6 cellular contexts compared by ENCODE assay signal in genomic region chr9:137239541-137240200, GRCh38. TPM values are rescaled to one million over a fixed set of nuclear protein-coding genes. Genes with fewer than 3 reads are reported as not detected.
DNase-seq lines count a peak whose midpoint lies in the region; ATAC-seq and TF ChIP-seq lines count a peak whose summit lies in the region.
"Not testable (repeated sequence)": the region's sequence is repeated elsewhere in the genome, so short reads cannot be mapped to it uniquely, and the experiment has no call there.

No MANE protein-coding gene starts in this region.

- CTCF ChIA-PET in T-cell (lab: Charles Lee) (interaction anchor here in 1 of 2 donors (0.5 to 1.6 kb wide), 5 partner anchors 12 to 397 kb away, joined by 3 to 8 read pairs (median 4); partner anchors contain the start of genes AJM1 and RNF224), MCF 10A (lab: Yijun Ruan, JAX) (interaction anchor here (0.7 to 3.5 kb wide), 5 partner anchors 13 to 153 kb away, joined by 3 to 36 read pairs (median 3); partner anchors contain the start of genes CYSRT1, MAN1B1, RNF208 and RNF224)

- not testable (repeated sequence) for H3K9me3 Mint-ChIP-seq in T-cell; MCF 10A (ENCODE audit: unreplicated experiment); neural crest cell

- H3K27me3 Mint-ChIP-seq in T-cell; MCF 10A (ENCODE audit: insufficient read depth, unreplicated experiment); neural crest cell (ENCODE audit: low read depth): not testable (repeated sequence)

- not testable (repeated sequence) for ATAC-seq in T-cell (replicated peaks in 1 of 4)

- peaks cover 11% of the 10 kb centered on the region for H3K27me3 ChIP-seq in left ventricle myocardium inferior (ENCODE audit: low read depth)
- not testable (repeated sequence) for H3K27me3 ChIP-seq in tibial nerve

- peak overlapping the region; percentile 55 to 74 for H3K27ac Mint-ChIP-seq in T-cell
- H3K27ac Mint-ChIP-seq in MCF 10A (ENCODE audit: low read depth, unreplicated experiment); neural crest cell (ENCODE audit: unreplicated experiment): not testable (repeated sequence)

- not testable (repeated sequence) for TF ChIP-seq POLR2A in tibial nerve (IDR thresholded peaks at IDR 0.05)

- peaks cover 84% of the 10 kb centered on the region for H3K4me1 ChIP-seq in left ventricle myocardium inferior
- peaks cover 0 to 80% (median 39%) of the 10 kb centered on the region in 4 donors for H3K4me1 ChIP-seq in tibial nerve

- H3K4me3 Mint-ChIP-seq in T-cell (peak overlapping the region; percentile 67 to 84 (median 71)), MCF 10A (ENCODE audit: unreplicated experiment) (peak overlapping the region; percentile 80), neural crest cell (peak overlapping the region; percentile 88)

- TF ChIP-seq CTCF in GM12875 (IDR thresholded peaks at IDR 0.05; ENCODE audit: borderline replicate concordance, insufficient read depth, low read depth, low read length); MCF 10A (IDR thresholded peaks at IDR 0.05; ENCODE audit: unreplicated experiment); left ventricle myocardium inferior (IDR thresholded peaks at IDR 0.05; ENCODE audit: borderline replicate concordance); neural crest cell (conservative IDR thresholded peaks at IDR 0.05); tibial nerve (IDR thresholded peaks at IDR 0.05): not testable (repeated sequence)

- H3K27ac ChIP-seq in left ventricle myocardium inferior (replicated peaks): peak overlapping the region; percentile 100
- H3K27ac ChIP-seq in tibial nerve: peak overlapping the region; percentile 56 to 97 (median 92)

- TF ChIP-seq EP300 in tibial nerve (IDR thresholded peaks at IDR 0.05): not testable (repeated sequence)

- WGBS in tibial nerve, 2 donors: 44 to 46% methylated on average over 26 to 27 of the region's 27 CpGs

- peaks cover 14% of the 10 kb centered on the region for H3K36me3 Mint-ChIP-seq in T-cell
- H3K36me3 Mint-ChIP-seq in MCF 10A (ENCODE audit: insufficient read depth, unreplicated experiment): peaks cover 52% of the 10 kb centered on the region
- peaks cover 11% of the 10 kb centered on the region for H3K36me3 Mint-ChIP-seq in neural crest cell (ENCODE audit: low read depth)

- intact Hi-C loops in MCF 10A (cut with micrococcal nuclease) (loop anchor here (2.0 kb wide), 1 partner anchor 51 kb away; the partner anchor contains the start of genes ANAPC2 and SSNA1), left ventricle myocardium inferior (cut with micrococcal nuclease) (loop anchor here (5.0 kb wide), 1 partner anchor 122 kb away; no protein-coding TSS in a partner anchor)

- TSS peak; percentile 65 for BruUV-seq in MCF 10A (replicated peaks; lab: Mats Ljungman, UMichigan)

- POLR2A ChIA-PET in T-cell (lab: Charles Lee) (interaction anchor here in 1 of 2 donors (1.6 kb wide), 2 partner anchors 15 to 17 kb away, joined by 16 read pairs; partner anchors contain the start of genes NELFB and RNF208), MCF 10A (lab: Yijun Ruan, JAX) (interaction anchor here (0.6 to 8.6 kb wide), 18 partner anchors 10 to 511 kb away, joined by 3 to 118 read pairs (median 10); partner anchors contain the start of genes ANAPC2, CYSRT1, MAN1B1 and NDOR1)

- H3K4me3 ChIP-seq in GM12875 (ENCODE audit: low read depth, low read length): peak overlapping the region; percentile 78
- H3K4me3 ChIP-seq in left ventricle myocardium inferior: peak overlapping the region; percentile 84
- peak overlapping the region; percentile 45 to 90 (median 70) for H3K4me3 ChIP-seq in tibial nerve

- H3K9me3 ChIP-seq in left ventricle myocardium inferior (replicated peaks); tibial nerve: not testable (repeated sequence)

- DNase-seq in T-cell; MCF 10A (ENCODE audit: unreplicated experiment); left ventricle myocardium inferior; neural crest cell (ENCODE audit: low read depth, low spot score); tibial nerve (ENCODE audit: low spot score in 2 of 2): not testable (repeated sequence)

- H3K4me1 Mint-ChIP-seq in T-cell (peaks cover 29 to 47% (median 33%) of the 10 kb centered on the region in 3 donors), MCF 10A (ENCODE audit: insufficient read depth, unreplicated experiment) (peaks cover 15% of the 10 kb centered on the region), neural crest cell (peaks cover 24% of the 10 kb centered on the region)

- H3K36me3 ChIP-seq in left ventricle myocardium inferior (peaks cover 22% of the 10 kb centered on the region), tibial nerve (peaks cover 0 to 20% (median 10%) of the 10 kb centered on the region in 3 donors)

RNA-seq across cellular contexts. Expression of gene TUBB4B, which starts 1.4 kb away (rescaled TPM):
- total RNA-seq in T-cell (100 to 1,000 TPM in 2 of 5 donors, 10 to 100 TPM in 3; 50.6 to 118 (median 95.3) TPM), MCF 10A (2022) (171 and 180 TPM in 2 replicates), left ventricle myocardium inferior (463 TPM), neural crest cell (329 and 336 TPM in 2 replicates), tibial nerve (100 to 1,000 TPM; 102 to 190 (median 161) TPM)

RNA-seq across cellular contexts. Expression of gene SLC34A3, which starts 9.0 kb away (rescaled TPM):
- total RNA-seq in T-cell: not detected
- not detected in 2 replicates for total RNA-seq in MCF 10A (2022)
- not detected for total RNA-seq in left ventricle myocardium inferior
- not detected in 2 replicates for total RNA-seq in neural crest cell
- not detected for total RNA-seq in tibial nerve

RNA-seq across cellular contexts. Expression of gene STPG3, which starts 11.4 kb away (rescaled TPM):
- total RNA-seq in T-cell (under 1 TPM in 1 of 5 donors, not detected in 4; 0.54 TPM), MCF 10A (2022) (not detected in 2 replicates), left ventricle myocardium inferior (0.58 TPM), neural crest cell (0.26 TPM in 1 of 2 replicates, not detected in the other), tibial nerve (not detected)

RNA-seq across cellular contexts. Expression of gene RNF224, which starts 12.4 kb away (rescaled TPM):
- not detected for total RNA-seq in T-cell
- total RNA-seq in MCF 10A (2022): 0.16 and 0.44 TPM in 2 replicates
- total RNA-seq in left ventricle myocardium inferior: not detected
- total RNA-seq in neural crest cell: 0.16 TPM in 1 of 2 replicates, not detected in the other
- not detected for total RNA-seq in tibial nerve

RNA-seq across cellular contexts. Expression of gene CYSRT1, which starts 14.7 kb away (rescaled TPM):
- total RNA-seq in T-cell (under 1 TPM in 4 of 5 donors, not detected in 1; 0.32 to 0.58 (median 0.45) TPM), MCF 10A (2022) (1.4 and 1.8 TPM in 2 replicates), left ventricle myocardium inferior (0.27 TPM), neural crest cell (1.2 and 1.6 TPM in 2 replicates), tibial nerve (not detected)
